10 cellular contexts compared by ENCODE assay signal in the genomic region with DNA sequence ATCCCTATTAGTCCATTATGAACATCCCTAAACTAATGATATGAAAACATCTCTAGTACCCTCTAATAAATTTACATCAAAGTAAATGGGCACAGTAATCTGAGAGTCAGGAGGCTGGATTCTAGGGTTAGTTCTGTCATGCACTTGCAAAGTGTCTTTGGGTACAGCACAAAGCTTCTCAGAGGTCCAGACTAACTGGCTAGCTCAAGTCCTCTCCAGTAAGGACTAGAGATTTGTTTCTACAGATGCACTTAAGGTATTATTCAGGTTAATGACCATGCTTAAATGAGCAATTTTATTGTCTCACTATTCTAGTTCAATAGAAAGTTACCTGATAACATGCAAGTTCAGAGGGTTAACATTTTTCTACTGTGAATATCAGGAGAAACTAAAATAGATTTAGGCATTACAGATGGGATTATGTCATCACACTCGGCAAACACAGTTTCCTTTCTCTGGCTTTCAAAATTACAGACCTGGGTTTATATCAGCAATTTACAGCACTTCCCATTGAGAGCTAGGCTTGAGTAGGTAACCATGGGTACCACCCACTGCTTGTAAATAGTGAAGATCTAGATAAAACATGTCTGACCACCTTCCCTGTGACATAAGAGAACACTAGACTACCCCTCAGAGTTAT.
DNase-seq lines count a peak whose midpoint lies in the region; ATAC-seq and TF ChIP-seq lines count a peak whose summit lies in the region.
"Had no signal": no experiment of that assay in that cellular context is flagged by ENCODE, and none has a peak within 500 bp of the region (broad histone marks: within the 10 kb centered on the region; RNA-seq: fewer than 3 reads in every experiment).

No MANE protein-coding gene starts in this region.

- peak overlapping the region; percentile 67 for H3K27ac Mint-ChIP-seq in activated naive CD8-positive, alpha-beta T cell treated with anti-CD3 and anti-CD28 coated beads, Interleukin-2, amount 50 U/mL, for 24 hours
- H3K27ac Mint-ChIP-seq in glutamatergic neuron (ENCODE audit: unreplicated experiment), result no peak overlapping the region
- H3K27ac Mint-ChIP-seq: memory B cell had no signal

- H3K36me3 ChIP-seq in neural cell (ENCODE audit: insufficient read depth, low read length), result no peaks in the 10 kb centered on the region

- TF ChIP-seq CTCF in neural cell (IDR thresholded peaks at IDR 0.05; ENCODE audit: poor library complexity, severe bottlenecking) (no peak), glutamatergic neuron (IDR thresholded peaks at IDR 0.05; ENCODE audit: partially characterized antibody, unreplicated experiment) (no peak)

- no peaks in the 10 kb centered on the region for H3K27me3 Mint-ChIP-seq in activated naive CD8-positive, alpha-beta T cell treated with anti-CD3 and anti-CD28 coated beads, Interleukin-2, amount 50 U/mL, for 24 hours
- H3K27me3 Mint-ChIP-seq in glutamatergic neuron (ENCODE audit: unreplicated experiment), result no peaks in the 10 kb centered on the region
- H3K27me3 Mint-ChIP-seq: memory B cell had no signal

- TF ChIP-seq RAD21 in neural cell (conservative IDR thresholded peaks at IDR 0.05), result no peak

- peak; percentile 82 for ATAC-seq in activated naive CD8-positive, alpha-beta T cell treated with anti-CD3 and anti-CD28 coated beads, Interleukin-2, amount 50 U/mL, for 24 hours
- no peak for ATAC-seq in left lobe of liver

- H3K9me3 Mint-ChIP-seq in activated naive CD8-positive, alpha-beta T cell treated with anti-CD3 and anti-CD28 coated beads, Interleukin-2, amount 50 U/mL, for 24 hours, result peaks cover 4% of the 10 kb centered on the region
- no peaks in the 10 kb centered on the region for H3K9me3 Mint-ChIP-seq in glutamatergic neuron (ENCODE audit: unreplicated experiment)

- H4K20me1 ChIP-seq in neural cell (ENCODE audit: insufficient read depth), result no peaks in the 10 kb centered on the region

- peaks cover 52% of the 10 kb centered on the region for H3K4me1 Mint-ChIP-seq in activated naive CD8-positive, alpha-beta T cell treated with anti-CD3 and anti-CD28 coated beads, Interleukin-2, amount 50 U/mL, for 24 hours
- H3K4me1 Mint-ChIP-seq in glutamatergic neuron (ENCODE audit: low read depth, unreplicated experiment), result peaks cover 4% of the 10 kb centered on the region

- peaks cover 2% of the 10 kb centered on the region for H3K36me3 Mint-ChIP-seq in activated naive CD8-positive, alpha-beta T cell treated with anti-CD3 and anti-CD28 coated beads, Interleukin-2, amount 50 U/mL, for 24 hours (ENCODE audit: low read depth)
- no peaks in the 10 kb centered on the region for H3K36me3 Mint-ChIP-seq in glutamatergic neuron (ENCODE audit: unreplicated experiment)

- TF ChIP-seq EP300 in neural cell (conservative IDR thresholded peaks at IDR 0.05; ENCODE audit: poor library complexity, severe bottlenecking), result peak; percentile 47

- H3F3A ChIP-seq in neural cell (ENCODE audit: insufficient read depth, low read length, poor library complexity, severe bottlenecking), result no peaks in the 10 kb centered on the region

- DNase-seq in activated CD4-positive, CD25-positive, alpha-beta regulatory T cell treated with anti-CD3 and anti-CD28 coated beads, Interleukin-2, amount 50 U/mL, for 16 hours (ENCODE audit: low read depth, low spot score), result peak; percentile 2
- DNase-seq in activated CD4-positive, CD25-positive, alpha-beta regulatory T cell (lab: John Stamatoyannopoulos, UW), result no peak
- peak; percentile 90 for DNase-seq in NCI-H2029 treated with DMSO at 0.1 percent for 48 hours (lab: John Stamatoyannopoulos, UW)
- no peak for DNase-seq in activated naive CD8-positive, alpha-beta T cell treated with anti-CD3 and anti-CD28 coated beads, Interleukin-2, amount 50 U/mL, for 24 hours
- no peak for DNase-seq in glutamatergic neuron
- no peak for DNase-seq in left lobe of liver (ENCODE audit: low spot score)
- DNase-seq in medulla oblongata (ENCODE audit: extremely low spot score), result no peak

- H3K79me2 ChIP-seq in neural cell (replicated peaks; ENCODE audit: insufficient read depth, low read length), result no peaks in the 10 kb centered on the region

- H3K27me3 ChIP-seq in neural cell (ENCODE audit: insufficient read depth, low read depth, low read length), result no peaks in the 10 kb centered on the region

- H2AFZ ChIP-seq in neural cell (ENCODE audit: low read depth, low read length), result no peak overlapping the region
- H2AFZ ChIP-seq: PC-9 had no signal

- H3K9me3 ChIP-seq in neural cell (ENCODE audit: low read length), result no peaks in the 10 kb centered on the region

- no peak overlapping the region for H3K4me2 ChIP-seq in neural cell (ENCODE audit: low read length)
- H3K4me2 ChIP-seq: PC-9 had no signal

- H3K9ac ChIP-seq in neural cell (ENCODE audit: low read length), result no peak overlapping the region

- no peak overlapping the region for H3K4me3 ChIP-seq in neural cell (ENCODE audit: low read length)
- H3K4me3 ChIP-seq: PC-9 had no signal

- peak overlapping the region; percentile 41 for H3K27ac ChIP-seq in neural cell (ENCODE audit: low read length)
- H3K27ac ChIP-seq: PC-9 had no signal

- no peaks in the 10 kb centered on the region for H3K9me2 ChIP-seq in neural cell (ENCODE audit: insufficient read depth, low read length)

- H3K4me3 Mint-ChIP-seq in activated naive CD8-positive, alpha-beta T cell treated with anti-CD3 and anti-CD28 coated beads, Interleukin-2, amount 50 U/mL, for 24 hours, result peak overlapping the region; percentile 30
- no peak overlapping the region for H3K4me3 Mint-ChIP-seq in glutamatergic neuron (ENCODE audit: unreplicated experiment)
- H3K4me3 Mint-ChIP-seq: memory B cell had no signal

TF ChIP-seq in neural cell, 6 proteins besides CTCF, POLR2A, EP300 and RAD21:
- TF ChIP-seq POLR2AphosphoS5 (IDR thresholded peaks at IDR 0.05) (peak; percentile 55), EZH2 (IDR thresholded peaks at IDR 0.05; ENCODE audit: borderline replicate concordance, insufficient read depth, low read length, poor library complexity, severe bottlenecking) (no peak), TAF1 (IDR thresholded peaks at IDR 0.05; ENCODE audit: low read depth) (no peak), SMC3 (conservative IDR thresholded peaks at IDR 0.05; ENCODE audit: poor library complexity) (no peak), MXI1 (conservative IDR thresholded peaks at IDR 0.05; ENCODE audit: poor library complexity, severe bottlenecking) (no peak)
- TF ChIP-seq, protein P1, sequence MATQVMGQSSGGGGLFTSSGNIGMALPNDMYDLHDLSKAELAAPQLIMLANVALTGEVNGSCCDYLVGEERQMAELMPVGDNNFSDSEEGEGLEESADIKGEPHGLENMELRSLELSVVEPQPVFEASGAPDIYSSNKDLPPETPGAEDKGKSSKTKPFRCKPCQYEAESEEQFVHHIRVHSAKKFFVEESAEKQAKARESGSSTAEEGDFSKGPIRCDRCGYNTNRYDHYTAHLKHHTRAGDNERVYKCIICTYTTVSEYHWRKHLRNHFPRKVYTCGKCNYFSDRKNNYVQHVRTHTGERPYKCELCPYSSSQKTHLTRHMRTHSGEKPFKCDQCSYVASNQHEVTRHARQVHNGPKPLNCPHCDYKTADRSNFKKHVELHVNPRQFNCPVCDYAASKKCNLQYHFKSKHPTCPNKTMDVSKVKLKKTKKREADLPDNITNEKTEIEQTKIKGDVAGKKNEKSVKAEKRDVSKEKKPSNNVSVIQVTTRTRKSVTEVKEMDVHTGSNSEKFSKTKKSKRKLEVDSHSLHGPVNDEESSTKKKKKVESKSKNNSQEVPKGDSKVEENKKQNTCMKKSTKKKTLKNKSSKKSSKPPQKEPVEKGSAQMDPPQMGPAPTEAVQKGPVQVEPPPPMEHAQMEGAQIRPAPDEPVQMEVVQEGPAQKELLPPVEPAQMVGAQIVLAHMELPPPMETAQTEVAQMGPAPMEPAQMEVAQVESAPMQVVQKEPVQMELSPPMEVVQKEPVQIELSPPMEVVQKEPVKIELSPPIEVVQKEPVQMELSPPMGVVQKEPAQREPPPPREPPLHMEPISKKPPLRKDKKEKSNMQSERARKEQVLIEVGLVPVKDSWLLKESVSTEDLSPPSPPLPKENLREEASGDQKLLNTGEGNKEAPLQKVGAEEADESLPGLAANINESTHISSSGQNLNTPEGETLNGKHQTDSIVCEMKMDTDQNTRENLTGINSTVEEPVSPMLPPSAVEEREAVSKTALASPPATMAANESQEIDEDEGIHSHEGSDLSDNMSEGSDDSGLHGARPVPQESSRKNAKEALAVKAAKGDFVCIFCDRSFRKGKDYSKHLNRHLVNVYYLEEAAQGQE (IDR thresholded peaks at IDR 0.05; ENCODE audit: borderline replicate concordance), result no peak
TF ChIP-seq in neural cell: peak in this region for 1.

Comparison
In these comparisons a context has a peak if more than half of its experiments do, and no peak if none do; other contexts are left out.
1. DNase-seq: peak in activated CD4-positive, CD25-positive, alpha-beta regulatory T cell treated with anti-CD3 and anti-CD28 coated beads, Interleukin-2, amount 50 U/mL, for 16 hours (single experiment) and NCI-H2029 treated with DMSO at 0.1 percent for 48 hours (single experiment); none in activated CD4-positive, CD25-positive, alpha-beta regulatory T cell (0 of 4), activated naive CD8-positive, alpha-beta T cell treated with anti-CD3 and anti-CD28 coated beads, Interleukin-2, amount 50 U/mL, for 24 hours (single experiment), glutamatergic neuron (single experiment), left lobe of liver (single experiment) and medulla oblongata (single experiment).